11 cellular contexts compared by ENCODE assay signal in genomic region chr16:11252482-11252931, GRCh38. TPM values are rescaled to one million over a fixed set of nuclear protein-coding genes. Genes with fewer than 3 reads are reported as not detected.
A peak's percentile ranks its signal among the peaks of the same experiment; 100 is the strongest.
DNase-seq lines count a peak whose midpoint lies in the region; ATAC-seq and TF ChIP-seq lines count a peak whose summit lies in the region.
"Had no signal": no experiment of that assay in that cellular context is flagged by ENCODE, and none has a peak within 500 bp of the region (broad histone marks: within the 10 kb centered on the region; RNA-seq: fewer than 3 reads in every experiment).

No MANE protein-coding gene starts in this region.

- no peak overlapping the region for H3K4ac ChIP-seq in mesenchymal stem cell (ENCODE audit: low read depth in 1 of 2, low read length in 2 of 2)
- H3K4ac ChIP-seq in trophoblast cell (ENCODE audit: low read depth, low read length): no peak overlapping the region

- no peak overlapping the region for H4K12ac ChIP-seq in trophoblast cell (ENCODE audit: low read depth, low read length)

- H2BK5ac ChIP-seq in mesenchymal stem cell (ENCODE audit: low read depth, low read length, poor library complexity, severe bottlenecking) (no peak overlapping the region), trophoblast cell (ENCODE audit: low read depth, low read length, poor library complexity) (no peak overlapping the region)

- intact Hi-C loops in activated T-helper 1 cell treated with anti-CD3 and anti-CD28 coated beads, Interleukin-12 subunit alpha, Interleukin-12 subunit beta, Interleukin-2, Interleukin-4 antibody, amounts not matched to agents 30 ng/mL and 10 ng/mL and 1 ng/mL, durations not matched to agents 14 hours and 24 hours and 36 hours (cut with micrococcal nuclease): loop anchor here (1.0 to 10.0 kb wide), 7 partner anchors 19 to 662 kb away; partner anchors contain the start of genes CIITA, GSPT1 and NUBP1
- intact Hi-C loops in colonic mucosa (cut with DNase I): loop anchor here (10.0 kb wide), 1 partner anchor 148 kb away; no protein-coding TSS in a partner anchor

- TF ChIP-seq CTCF in AG04450 (IDR thresholded peaks at IDR 0.05; ENCODE audit: low read depth, low read length) (no peak), GM23338 (conservative IDR thresholded peaks at IDR 0.05; ENCODE audit: low read depth in 2 of 2) (no peak), colonic mucosa (IDR thresholded peaks at IDR 0.05) (no peak)

- no peak overlapping the region for H3K18ac ChIP-seq in mesenchymal stem cell (ENCODE audit: low read depth in 1 of 2, low read length in 2 of 2)
- H3K18ac ChIP-seq in trophoblast cell (ENCODE audit: low read length): no peak overlapping the region

- peaks cover 26% of the 10 kb centered on the region for H3K27me3 Mint-ChIP-seq in GM23338 (ENCODE audit: insufficient read depth, low read depth, poor library complexity)
- no peaks in the 10 kb centered on the region for H3K27me3 Mint-ChIP-seq in activated T-helper 1 cell treated with anti-CD3 and anti-CD28 coated beads, Interleukin-12 subunit alpha, Interleukin-12 subunit beta, Interleukin-2, Interleukin-4 antibody, amounts not matched to agents 30 ng/mL and 10 ng/mL and 1 ng/mL, durations not matched to agents 14 hours and 24 hours and 36 hours (ENCODE audit: insufficient read depth)

- H2AFZ ChIP-seq in GM23338 (no peak overlapping the region), mesenchymal stem cell (ENCODE audit: low read depth, low read length) (no peak overlapping the region), trophoblast cell (ENCODE audit: insufficient read depth, low read length, poor library complexity) (no peak overlapping the region)

- peaks cover 21% of the 10 kb centered on the region for H4K20me1 ChIP-seq in GM23338 (replicated peaks; ENCODE audit: insufficient read depth)

- H3K27ac Mint-ChIP-seq in GM23338: no peak overlapping the region
- peak overlapping the region; percentile 90 for H3K27ac Mint-ChIP-seq in activated T-helper 1 cell treated with anti-CD3 and anti-CD28 coated beads, Interleukin-12 subunit alpha, Interleukin-12 subunit beta, Interleukin-2, Interleukin-4 antibody, amounts not matched to agents 30 ng/mL and 10 ng/mL and 1 ng/mL, durations not matched to agents 14 hours and 24 hours and 36 hours

- H3K27ac ChIP-seq in AG04450 (ENCODE audit: low read depth, low read length) (peak overlapping the region; percentile 77), GM23338 (ENCODE audit: low read depth) (no peak overlapping the region), mesenchymal stem cell (ENCODE audit: low read length, poor library complexity, severe bottlenecking) (no peak overlapping the region), colonic mucosa (no peak overlapping the region), trophoblast cell (ENCODE audit: low read depth, low read length) (no peak overlapping the region)

- H3K23ac ChIP-seq in mesenchymal stem cell (ENCODE audit: low read length in 2 of 2) (no peak overlapping the region), trophoblast cell (ENCODE audit: low read length) (no peak overlapping the region)

- no peak overlapping the region for H3K9ac ChIP-seq in mesenchymal stem cell (ENCODE audit: low read length)
- no peak overlapping the region for H3K9ac ChIP-seq in colonic mucosa (ENCODE audit: low read depth in 2 of 2, low read length in 2 of 2)
- no peak overlapping the region for H3K9ac ChIP-seq in trophoblast cell (ENCODE audit: low read length)

- POLR2A ChIA-PET in AG04450 (lab: Yijun Ruan, JAX): interaction anchor here (0.6 to 1.8 kb wide), 15 partner anchors 100 to 321 kb away, joined by 3 to 9 read pairs (median 4); no protein-coding TSS in a partner anchor

- H3K36me3 ChIP-seq in GM23338 (ENCODE audit: insufficient read depth): peaks cover 21% of the 10 kb centered on the region
- peaks cover 0 to 33% of the 10 kb centered on the region in 2 experiments for H3K36me3 ChIP-seq in mesenchymal stem cell (ENCODE audit: control insufficient read depth in 1 of 2, insufficient read depth in 2 of 2, low read depth in 1 of 2, low read length in 2 of 2)
- H3K36me3 ChIP-seq in colonic mucosa: no peaks in the 10 kb centered on the region
- H3K36me3 ChIP-seq in trophoblast cell (ENCODE audit: control insufficient read depth in 1 of 2, insufficient read depth in 2 of 2, low read length in 2 of 2): peaks cover 7 to 8% of the 10 kb centered on the region in 2 experiments

- H2BK12ac ChIP-seq in mesenchymal stem cell (ENCODE audit: low read length in 2 of 2) (no peak overlapping the region), trophoblast cell (ENCODE audit: low read length) (no peak overlapping the region)

- no peak overlapping the region for H4K91ac ChIP-seq in mesenchymal stem cell (ENCODE audit: low read length)
- H4K91ac ChIP-seq in trophoblast cell (ENCODE audit: low read depth, low read length): no peak overlapping the region

- no peak overlapping the region for H3K14ac ChIP-seq in mesenchymal stem cell (ENCODE audit: low read length in 2 of 2)
- H3K14ac ChIP-seq in trophoblast cell (ENCODE audit: low read length): no peak overlapping the region

- peaks cover 34% of the 10 kb centered on the region for H3K4me1 Mint-ChIP-seq in GM23338
- peaks cover 35% of the 10 kb centered on the region for H3K4me1 Mint-ChIP-seq in activated T-helper 1 cell treated with anti-CD3 and anti-CD28 coated beads, Interleukin-12 subunit alpha, Interleukin-12 subunit beta, Interleukin-2, Interleukin-4 antibody, amounts not matched to agents 30 ng/mL and 10 ng/mL and 1 ng/mL, durations not matched to agents 14 hours and 24 hours and 36 hours (ENCODE audit: low read depth)

- no peak overlapping the region for H2BK15ac ChIP-seq in mesenchymal stem cell (ENCODE audit: low read depth, poor library complexity, severe bottlenecking)

- no peaks in the 10 kb centered on the region for H3K27me3 ChIP-seq in AG04450 (ENCODE audit: control insufficient read depth, insufficient read depth, low read length)
- H3K27me3 ChIP-seq in GM23338 (ENCODE audit: insufficient read depth): no peaks in the 10 kb centered on the region
- no peaks in the 10 kb centered on the region for H3K27me3 ChIP-seq in mesenchymal stem cell (ENCODE audit: control insufficient read depth in 1 of 2, insufficient read depth in 1 of 2, low read length in 2 of 2)
- no peaks in the 10 kb centered on the region for H3K27me3 ChIP-seq in colonic mucosa
- H3K27me3 ChIP-seq in trophoblast cell (ENCODE audit: insufficient read depth, low read length): no peaks in the 10 kb centered on the region

- peak overlapping the region; percentile 97 for H3K4me3 ChIP-seq in AG04450 (ENCODE audit: low read depth, low read length)
- peak overlapping the region; percentile 89 for H3K4me3 ChIP-seq in GM23338
- no peak overlapping the region for H3K4me3 ChIP-seq in mesenchymal stem cell (ENCODE audit: insufficient read depth in 1 of 2, low read depth in 1 of 2, low read length in 2 of 2)
- H3K4me3 ChIP-seq in colonic mucosa: no peak overlapping the region
- H3K4me3 ChIP-seq in trophoblast cell (ENCODE audit: low read depth, low read length): no peak overlapping the region

- peaks cover 55% of the 10 kb centered on the region for H3F3A ChIP-seq in GM23338 (replicated peaks; ENCODE audit: low read depth)

- H3K9me2 ChIP-seq in GM23338 (ENCODE audit: insufficient read depth): no peaks in the 10 kb centered on the region

- 88% methylated on average over 8 of the region's 8 CpGs for WGBS in mesenchymal stem cell
- no CpG with 5 or more reads among the region's 8 CpGs for WGBS in trophoblast cell (ENCODE audit: extremely low coverage, insufficient coverage, insufficient read length)

- peaks cover 6% of the 10 kb centered on the region; the same call in 1 of the 2 replicates for H3K9me3 ChIP-seq in AG04450 (ENCODE audit: control insufficient read depth, insufficient read depth, low read length)
- no peaks in the 10 kb centered on the region for H3K9me3 ChIP-seq in mesenchymal stem cell (ENCODE audit: control insufficient read depth, low read length)
- no peaks in the 10 kb centered on the region for H3K9me3 ChIP-seq in colonic mucosa
- no peaks in the 10 kb centered on the region for H3K9me3 ChIP-seq in trophoblast cell (ENCODE audit: insufficient read depth, low read depth, low read length)

- no peak overlapping the region for H2BK120ac ChIP-seq in mesenchymal stem cell (ENCODE audit: low read depth, low read length)
- no peak overlapping the region for H2BK120ac ChIP-seq in trophoblast cell (ENCODE audit: insufficient read depth, low read length, poor library complexity)

- no peak overlapping the region for H2AK5ac ChIP-seq in mesenchymal stem cell (ENCODE audit: low read length, severe bottlenecking)
- no peak overlapping the region for H2AK5ac ChIP-seq in trophoblast cell (ENCODE audit: low read length)

- H3K36me3 Mint-ChIP-seq in GM23338 (ENCODE audit: low read depth): peaks cover 27% of the 10 kb centered on the region
- peaks cover 53% of the 10 kb centered on the region for H3K36me3 Mint-ChIP-seq in activated T-helper 1 cell treated with anti-CD3 and anti-CD28 coated beads, Interleukin-12 subunit alpha, Interleukin-12 subunit beta, Interleukin-2, Interleukin-4 antibody, amounts not matched to agents 30 ng/mL and 10 ng/mL and 1 ng/mL, durations not matched to agents 14 hours and 24 hours and 36 hours (ENCODE audit: low read depth)

- no peaks in the 10 kb centered on the region for H3K9me3 Mint-ChIP-seq in GM23338
- no peaks in the 10 kb centered on the region for H3K9me3 Mint-ChIP-seq in activated T-helper 1 cell treated with anti-CD3 and anti-CD28 coated beads, Interleukin-12 subunit alpha, Interleukin-12 subunit beta, Interleukin-2, Interleukin-4 antibody, amounts not matched to agents 30 ng/mL and 10 ng/mL and 1 ng/mL, durations not matched to agents 14 hours and 24 hours and 36 hours
- H3K9me3 Mint-ChIP-seq: endodermal cell had no signal

- H3K4me3 Mint-ChIP-seq in GM23338: peak overlapping the region; percentile 80; the same call in 1 of the 3 replicates
- H3K4me3 Mint-ChIP-seq in activated T-helper 1 cell treated with anti-CD3 and anti-CD28 coated beads, Interleukin-12 subunit alpha, Interleukin-12 subunit beta, Interleukin-2, Interleukin-4 antibody, amounts not matched to agents 30 ng/mL and 10 ng/mL and 1 ng/mL, durations not matched to agents 14 hours and 24 hours and 36 hours: peak overlapping the region; percentile 99
- H3K4me3 Mint-ChIP-seq: endodermal cell had no signal

- H3K79me1 ChIP-seq in mesenchymal stem cell (replicated peaks; ENCODE audit: low read length, poor library complexity, severe bottlenecking): peaks cover 5% of the 10 kb centered on the region
- peaks cover 20% of the 10 kb centered on the region for H3K79me1 ChIP-seq in trophoblast cell (ENCODE audit: low read length)

- DNase-seq in AG04450 (ENCODE audit: low read depth, low spot score): no peak
- DNase-seq in GM23338 (ENCODE audit: low spot score): no peak
- DNase-seq in activated T-helper 1 cell treated with anti-CD3 and anti-CD28 coated beads, Interleukin-12 subunit alpha, Interleukin-12 subunit beta, Interleukin-2, Interleukin-4 antibody, amounts not matched to agents 30 ng/mL and 10 ng/mL and 1 ng/mL, durations not matched to agents 14 hours and 24 hours and 36 hours (ENCODE audit: low spot score): no peak
- DNase-seq in mesenchymal stem cell: no peak
- no peak for DNase-seq in colonic mucosa
- DNase-seq in trophoblast cell: no peak
- no peak for DNase-seq in cerebellum (ENCODE audit: low spot score)
- DNase-seq: endodermal cell had no signal

- H4K8ac ChIP-seq in mesenchymal stem cell (ENCODE audit: low read length): no peak overlapping the region
- H4K8ac ChIP-seq in trophoblast cell (ENCODE audit: low read depth, low read length): no peak overlapping the region

- no peak for ATAC-seq in GM23338
- ATAC-seq in HG02973 (IDR thresholded peaks at IDR 0.05; ENCODE audit: unreplicated experiment): no peak

- CTCF ChIA-PET in AG04450 (lab: Charles Lee): interaction anchor here (1.2 to 2.3 kb wide), 4 partner anchors 281 to 299 kb away, joined by 4 to 10 read pairs (median 8); no protein-coding TSS in a partner anchor

- H3K4me1 ChIP-seq in GM23338 (ENCODE audit: insufficient read depth) (peaks cover 30% of the 10 kb centered on the region), mesenchymal stem cell (ENCODE audit: control insufficient read depth, insufficient read depth, low read depth, low read length) (peaks cover 46% of the 10 kb centered on the region), colonic mucosa (peaks cover 6% of the 10 kb centered on the region), trophoblast cell (ENCODE audit: control insufficient read depth in 1 of 2, insufficient read depth in 2 of 2, low read length in 2 of 2) (peaks cover 12 to 19% of the 10 kb centered on the region in 2 experiments)

- peak overlapping the region; percentile 96 for H3K4me2 ChIP-seq in GM23338
- H3K4me2 ChIP-seq in mesenchymal stem cell (ENCODE audit: low read length, poor library complexity, severe bottlenecking): peak overlapping the region; percentile 5
- no peak overlapping the region for H3K4me2 ChIP-seq in trophoblast cell (ENCODE audit: low read length)

- H3K79me2 ChIP-seq in GM23338 (replicated peaks; ENCODE audit: insufficient read depth): peaks cover 33% of the 10 kb centered on the region
- H3K79me2 ChIP-seq in trophoblast cell (ENCODE audit: control insufficient read depth, insufficient read depth, low read length, poor library complexity): peaks cover 18% of the 10 kb centered on the region

RNA-seq across cellular contexts. Expression of gene SOCS1, which starts 3.5 kb away (rescaled TPM):
- 11.6 and 21.9 TPM in 2 replicates for polyA plus RNA-seq in AG04450 (2011; rRNA removed)
- 18.1 and 18.9 TPM in 2 replicates for polyA minus RNA-seq in AG04450 (2011; rRNA and poly(A)+ RNA removed)
- 79.2 and 84.7 TPM in 2 replicates for total RNA-seq in GM23338 (2014; rRNA removed; shearing (Covaris generic))
- polyA plus RNA-seq in GM23338 (2016; fragmentation: Nextera tagmentation; extraction: Ambion mirVana): 104 and 108 TPM in 2 replicates
- total RNA-seq in activated T-helper 1 cell treated with anti-CD3 and anti-CD28 coated beads, Interleukin-12 subunit alpha, Interleukin-12 subunit beta, Interleukin-2, Interleukin-4 antibody, amounts not matched to agents 30 ng/mL and 10 ng/mL and 1 ng/mL, durations not matched to agents 14 hours and 24 hours and 36 hours: 158 and 161 TPM in 2 replicates
- 22.8 TPM for polyA plus RNA-seq in mesenchymal stem cell (2013, experiment 1 of 2)
- 21.9 TPM for polyA plus RNA-seq in mesenchymal stem cell (2013, experiment 2 of 2)
- 1 to 10 TPM; 3.2 to 3.7 TPM for total RNA-seq in colonic mucosa
- polyA plus RNA-seq in trophoblast cell (2013): 52.7 and 59.0 TPM in 2 replicates
- total RNA-seq in cerebellum: 3.2 TPM

RNA-seq across cellular contexts. Expression of gene TNP2, which starts 16.6 kb away (rescaled TPM):
- polyA plus RNA-seq in AG04450 (2011; rRNA removed) (not detected in 2 replicates), GM23338 (2016; fragmentation: Nextera tagmentation; extraction: Ambion mirVana) (not detected in 2 replicates)
- polyA minus RNA-seq in AG04450 (2011; rRNA and poly(A)+ RNA removed): not detected in 2 replicates
- not detected in 2 replicates for total RNA-seq in GM23338 (2014; rRNA removed; shearing (Covaris generic))
- not detected in 2 replicates for total RNA-seq in activated T-helper 1 cell treated with anti-CD3 and anti-CD28 coated beads, Interleukin-12 subunit alpha, Interleukin-12 subunit beta, Interleukin-2, Interleukin-4 antibody, amounts not matched to agents 30 ng/mL and 10 ng/mL and 1 ng/mL, durations not matched to agents 14 hours and 24 hours and 36 hours
- not detected for polyA plus RNA-seq in mesenchymal stem cell (2013, experiment 1 of 2)
- not detected for polyA plus RNA-seq in mesenchymal stem cell (2013, experiment 2 of 2)
- total RNA-seq in colonic mucosa (not detected), cerebellum (not detected)
- polyA plus RNA-seq in trophoblast cell (2013): not detected in 2 replicates
- total RNA-seq: endodermal cell, LHCN-M2, skeletal muscle tissue had no signal

RNA-seq across cellular contexts. Expression of gene PRM3, which starts 20.9 kb away (rescaled TPM):
- not detected in 2 replicates for polyA plus RNA-seq in AG04450 (2011; rRNA removed)
- polyA minus RNA-seq in AG04450 (2011; rRNA and poly(A)+ RNA removed): not detected in 2 replicates
- total RNA-seq in GM23338 (2014; rRNA removed; shearing (Covaris generic)): not detected in 2 replicates
- not detected in 2 replicates for polyA plus RNA-seq in GM23338 (2016; fragmentation: Nextera tagmentation; extraction: Ambion mirVana)
- total RNA-seq in activated T-helper 1 cell treated with anti-CD3 and anti-CD28 coated beads, Interleukin-12 subunit alpha, Interleukin-12 subunit beta, Interleukin-2, Interleukin-4 antibody, amounts not matched to agents 30 ng/mL and 10 ng/mL and 1 ng/mL, durations not matched to agents 14 hours and 24 hours and 36 hours: not detected in 2 replicates
- polyA plus RNA-seq in mesenchymal stem cell (2013, experiment 1 of 2): not detected
- polyA plus RNA-seq in mesenchymal stem cell (2013, experiment 2 of 2): not detected
- not detected for total RNA-seq in colonic mucosa
- polyA plus RNA-seq in trophoblast cell (2013): not detected in 2 replicates
- not detected for total RNA-seq in cerebellum
- total RNA-seq: endodermal cell, LHCN-M2, skeletal muscle tissue had no signal

RNA-seq across cellular contexts. Expression of gene PRM2, which starts 23.8 kb away (rescaled TPM):
- polyA plus RNA-seq in AG04450 (2011; rRNA removed) (not detected in 2 replicates), GM23338 (2016; fragmentation: Nextera tagmentation; extraction: Ambion mirVana) (not detected in 2 replicates)
- not detected in 2 replicates for polyA minus RNA-seq in AG04450 (2011; rRNA and poly(A)+ RNA removed)
- total RNA-seq in GM23338 (2014; rRNA removed; shearing (Covaris generic)): not detected in 2 replicates
- total RNA-seq in activated T-helper 1 cell treated with anti-CD3 and anti-CD28 coated beads, Interleukin-12 subunit alpha, Interleukin-12 subunit beta, Interleukin-2, Interleukin-4 antibody, amounts not matched to agents 30 ng/mL and 10 ng/mL and 1 ng/mL, durations not matched to agents 14 hours and 24 hours and 36 hours: not detected in 2 replicates
- polyA plus RNA-seq in mesenchymal stem cell (2013, experiment 1 of 2): not detected
- polyA plus RNA-seq in mesenchymal stem cell (2013, experiment 2 of 2): not detected
- total RNA-seq in colonic mucosa (not detected), cerebellum (not detected)
- polyA plus RNA-seq in trophoblast cell (2013): not detected in 2 replicates
- total RNA-seq: endodermal cell, LHCN-M2, skeletal muscle tissue had no signal

RNA-seq across cellular contexts. Expression of gene PRM1, which starts 28.6 kb away (rescaled TPM):
- polyA plus RNA-seq in AG04450 (2011; rRNA removed) (not detected in 2 replicates), GM23338 (2016; fragmentation: Nextera tagmentation; extraction: Ambion mirVana) (1.2 and 2.1 TPM in 2 replicates)
- polyA minus RNA-seq in AG04450 (2011; rRNA and poly(A)+ RNA removed): not detected in 2 replicates
- total RNA-seq in GM23338 (2014; rRNA removed; shearing (Covaris generic)): not detected in 2 replicates
- not detected in 2 replicates for total RNA-seq in activated T-helper 1 cell treated with anti-CD3 and anti-CD28 coated beads, Interleukin-12 subunit alpha, Interleukin-12 subunit beta, Interleukin-2, Interleukin-4 antibody, amounts not matched to agents 30 ng/mL and 10 ng/mL and 1 ng/mL, durations not matched to agents 14 hours and 24 hours and 36 hours
- polyA plus RNA-seq in mesenchymal stem cell (2013, experiment 1 of 2): not detected
- polyA plus RNA-seq in mesenchymal stem cell (2013, experiment 2 of 2): not detected
- total RNA-seq in colonic mucosa (not detected), cerebellum (not detected)
- polyA plus RNA-seq in trophoblast cell (2013): not detected in 2 replicates
- total RNA-seq: endodermal cell, LHCN-M2, skeletal muscle tissue had no signal

Comparison
In these comparisons a context has a peak if more than half of its experiments do, and no peak if none do; other contexts are left out.
1. H3K4me3 ChIP-seq: peak in AG04450 (single experiment) and GM23338 (single experiment); none in mesenchymal stem cell (0 of 2), colonic mucosa (single experiment) and trophoblast cell (single experiment).
2. RNA of gene SOCS1, which starts 3.5 kb away (total RNA-seq): 158 to 161 TPM in activated T-helper 1 cell treated with anti-CD3 and anti-CD28 coated beads, Interleukin-12 subunit alpha, Interleukin-12 subunit beta, Interleukin-2, Interleukin-4 antibody, amounts not matched to agents 30 ng/mL and 10 ng/mL and 1 ng/mL, durations not matched to agents 14 hours and 24 hours and 36 hours and 79.2 to 84.7 TPM in GM23338; 3.2 to 3.7 TPM in colonic mucosa and 3.2 TPM in cerebellum (single experiment); every median in the first group is over 10 times any median in the second.